20 cellular contexts compared by ENCODE assay signal in the genomic region with DNA sequence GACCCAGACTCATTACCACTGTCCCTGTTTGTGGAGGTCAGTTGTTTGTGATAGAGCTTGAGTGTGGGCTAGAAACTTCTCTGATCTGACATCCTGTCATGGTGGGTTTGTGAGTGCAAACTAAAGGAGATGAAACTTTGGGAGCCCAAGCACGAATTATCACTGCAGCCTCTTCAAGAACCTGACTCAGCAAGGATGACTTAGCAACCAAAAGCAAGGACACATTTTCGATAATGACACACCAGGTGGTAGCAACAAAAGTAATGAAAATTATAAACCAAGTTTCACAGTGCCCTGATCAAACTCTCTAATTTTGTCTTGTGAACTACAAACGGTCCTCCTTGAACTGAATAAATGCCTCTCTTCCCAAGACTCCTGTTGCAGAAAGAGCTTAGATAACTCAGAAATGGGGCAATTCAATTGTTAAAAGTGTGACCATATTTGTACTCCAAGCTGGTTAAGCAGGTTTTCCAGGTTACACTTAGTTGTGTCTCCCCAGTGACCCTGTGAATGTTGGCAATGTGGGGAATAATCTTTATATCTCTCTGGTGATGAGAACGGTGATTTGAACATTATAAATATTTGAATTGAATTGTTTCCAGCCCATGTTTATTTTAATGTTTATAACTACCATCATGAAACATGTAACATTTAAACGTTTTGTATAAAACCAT. TPM values are rescaled to one million over a fixed set of nuclear protein-coding genes. Genes with fewer than 3 reads are reported as not detected.
DNase-seq lines count a peak whose midpoint lies in the region; TF ChIP-seq lines count a peak whose summit lies in the region.
"Had no signal": no experiment of that assay in that cellular context is flagged by ENCODE, and none has a peak within 500 bp of the region (broad histone marks: within the 10 kb centered on the region; RNA-seq: fewer than 3 reads in every experiment).

No MANE protein-coding gene starts in this region.

- H3K27ac ChIP-seq in PC-9 (no peak overlapping the region), layer of hippocampus (ENCODE audit: low read depth, low read length) (peak overlapping the region; percentile 76), thyroid gland (peak overlapping the region; percentile 60 to 69 (median 68))
- H3K27ac ChIP-seq: A549, adrenal gland, coronary artery, esophagus muscularis mucosa, HL-60, SK-N-MC, transverse colon had no signal

- H3K4me2 ChIP-seq in PC-9, result peak overlapping the region; percentile 7; the same call in 1 of the 2 replicates
- H3K4me2 ChIP-seq: A549 had no signal

- no peaks in the 10 kb centered on the region for H4K20me1 ChIP-seq in PC-9 (ENCODE audit: insufficient read depth)

- TF ChIP-seq CTCF in PC-9 (conservative IDR thresholded peaks at IDR 0.05) (no peak), thyroid gland (IDR thresholded peaks at IDR 0.05) (no peak)

- no peaks in the 10 kb centered on the region for H3F3A ChIP-seq in PC-9 (ENCODE audit: insufficient read depth, low read depth)

- H3K4me1 ChIP-seq in PC-9 (replicated peaks; ENCODE audit: insufficient read depth), result peaks cover 6% of the 10 kb centered on the region; the same call in 1 of the 2 replicates
- H3K4me1 ChIP-seq in thyroid gland, result peaks cover 13 to 31% of the 10 kb centered on the region in 2 donors
- H3K4me1 ChIP-seq: A549, adrenal gland, esophagus muscularis mucosa, transverse colon had no signal

- H3K4me3 ChIP-seq in PC-9, result no peak overlapping the region
- H3K4me3 ChIP-seq in thyroid gland (replicated peaks in 1 of 3), result no peak overlapping the region
- H3K4me3 ChIP-seq: A549, adrenal gland, coronary artery, esophagus muscularis mucosa, transverse colon had no signal

- no peak for TF ChIP-seq POLR2A in thyroid gland (IDR thresholded peaks at IDR 0.05)

- WGBS in thyroid gland, 2 donors, result 34 to 39% methylated on average over 5 of the region's 5 CpGs

- BruUV-seq in PC-9 (replicated peaks; lab: Mats Ljungman, UMichigan), result no TSS peak

- H3K9me3 ChIP-seq in PC-9 (ENCODE audit: insufficient read depth, low read depth) (no peaks in the 10 kb centered on the region), thyroid gland (no peaks in the 10 kb centered on the region)
- H3K9me3 ChIP-seq: A549, adrenal gland, esophagus muscularis mucosa, transverse colon had no signal

- POLR2A ChIA-PET in PC-9 (lab: Charles Lee; ENCODE audit: unreplicated experiment) (no interaction called here), HEK293T (lab: Yijun Ruan, JAX) (no interaction called here)

- peak; percentile 16 for DNase-seq in NCI-H510A treated with DMSO at 0.1 percent for 48 hours (lab: John Stamatoyannopoulos, UW)
- DNase-seq in NCI-H510A (lab: John Stamatoyannopoulos, UW), result no peak
- peak in 1 of 2 experiments; percentile 55 for DNase-seq in PC-9
- DNase-seq in thyroid gland, result no peak
- DNase-seq in retina, result no peak
- no peak for DNase-seq in HEK293T (ENCODE audit: extremely low spot score)
- DNase-seq in stimulated activated CD4-positive, alpha-beta T cell treated with anti-CD3 and anti-CD28 coated beads, Interleukin-12 subunit alpha, Interleukin-12 subunit beta, amount 100 ng/mL, for 4 hours, result no peak
- DNase-seq: activated CD4-positive, alpha-beta T cell treated with anti-CD3 and anti-CD28 coated beads for 48 hours; activated naive CD4-positive, alpha-beta T cell; activated T-cell treated with anti-CD3 and anti-CD28 coated beads, Interleukin-2, amount 50 U/mL, for 48 hours; adrenal gland; stimulated activated naive CD8-positive, alpha-beta T cell treated with anti-CD3 and anti-CD28 coated beads, Interleukin-15, Interleukin-2, amounts not matched to agents 100 U/mL and 50 U/mL, for 24 hours; T-helper 2 cell; transverse colon had no signal

- no peak overlapping the region for H2AFZ ChIP-seq in PC-9

- CTCF ChIA-PET in PC-9 (lab: Charles Lee) (no interaction called here), HEK293T (lab: Yijun Ruan, JAX) (interaction anchor here (0.6 kb wide), 2 partner anchors 151 to 167 kb away, joined by 3 to 5 read pairs; no protein-coding TSS in a partner anchor)

- no peaks in the 10 kb centered on the region for H3K79me2 ChIP-seq in PC-9 (ENCODE audit: low read depth)

- H3K36me3 ChIP-seq in PC-9 (ENCODE audit: low read depth) (no peaks in the 10 kb centered on the region), thyroid gland (no peaks in the 10 kb centered on the region)
- H3K36me3 ChIP-seq: adrenal gland, esophagus muscularis mucosa, transverse colon had no signal

- intact Hi-C loops in PC-9 (cut with micrococcal nuclease; ENCODE audit: unreplicated experiment) (no loop called here), thyroid gland (cut with DNase I) (no loop called here)

- no peaks in the 10 kb centered on the region; the same call in 1 of the 2 replicates for H3K9me2 ChIP-seq in PC-9 (ENCODE audit: insufficient read depth)

- no peaks in the 10 kb centered on the region for H3K27me3 ChIP-seq in PC-9 (ENCODE audit: insufficient read depth, low read depth)
- no peaks in the 10 kb centered on the region for H3K27me3 ChIP-seq in layer of hippocampus (ENCODE audit: control insufficient read depth, insufficient read depth, low read length)
- H3K27me3 ChIP-seq in thyroid gland, result no peaks in the 10 kb centered on the region
- H3K27me3 ChIP-seq: adrenal gland, esophagus muscularis mucosa, transverse colon had no signal

TF ChIP-seq in HEK293T, 16 proteins besides CTCF, POLR2A, EP300 and RAD21:
- TF ChIP-seq ARNT (IDR thresholded peaks at IDR 0.05) (no peak), FOXM1 (IDR thresholded peaks at IDR 0.05; ENCODE audit: borderline replicate concordance) (no peak), SUZ12 (IDR thresholded peaks at IDR 0.05) (no peak), LEF1 (IDR thresholded peaks at IDR 0.05; ENCODE audit: borderline replicate concordance) (no peak), HDGF (IDR thresholded peaks at IDR 0.05; ENCODE audit: borderline replicate concordance) (no peak), CTBP1 (IDR thresholded peaks at IDR 0.05; ENCODE audit: borderline replicate concordance) (no peak), BHLHE40 (IDR thresholded peaks at IDR 0.05; ENCODE audit: borderline replicate concordance) (no peak), ELF4 (IDR thresholded peaks at IDR 0.05) (no peak), NFRKB (IDR thresholded peaks at IDR 0.05) (no peak), TARDBP (IDR thresholded peaks at IDR 0.05) (no peak), FOXK2 (IDR thresholded peaks at IDR 0.05) (no peak), FOXA1 (IDR thresholded peaks at IDR 0.05) (no peak), ZNF384 (IDR thresholded peaks at IDR 0.05) (no peak), PKNOX1 (IDR thresholded peaks at IDR 0.05) (no peak), SP1 (IDR thresholded peaks at IDR 0.05) (no peak), L3MBTL2 (conservative IDR thresholded peaks at IDR 0.05) (no peak)

RNA-seq across cellular contexts. Expression of gene ATP8A1, which starts 52.6 kb away (rescaled TPM):
- not detected in 2 replicates for total RNA-seq in PC-9 (2021)
- 100 to 1,000 TPM; 191 to 274 (median 245) TPM for total RNA-seq in thyroid gland

Comparison
In these comparisons a context has a peak if more than half of its experiments do, and no peak if none do; other contexts are left out.
1. RNA of gene ATP8A1, which starts 52.6 kb away (total RNA-seq): 191 to 274 TPM in thyroid gland; not detected in PC-9; every median in the first group is over 100 times any median in the second.